8 cellular contexts compared by ENCODE assay signal in the genomic region with DNA sequence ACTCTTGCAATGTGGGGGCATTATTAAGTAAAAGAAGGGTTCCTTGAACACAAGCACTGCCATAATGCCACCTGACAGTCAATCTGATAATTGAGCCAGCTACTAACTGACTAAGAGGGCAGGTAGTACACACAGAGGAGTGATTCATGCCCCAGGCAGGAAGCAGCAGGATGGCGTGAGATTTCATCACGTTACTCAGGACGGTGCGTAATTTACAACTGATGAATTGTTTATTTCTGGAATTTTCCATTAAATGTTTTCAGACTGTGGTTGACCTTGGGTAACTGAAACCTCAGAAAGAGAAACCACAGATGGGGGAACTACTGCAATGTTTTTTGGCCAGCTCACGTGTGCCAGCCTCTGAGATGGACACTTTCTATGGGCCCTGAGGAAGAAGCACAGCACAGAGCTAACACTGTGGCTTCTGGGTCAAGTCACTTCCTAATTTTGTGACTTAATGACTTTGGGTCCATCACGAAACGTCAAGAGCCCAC. TPM values are rescaled to one million over a fixed set of nuclear protein-coding genes. Genes with fewer than 3 reads are reported as not detected.
DNase-seq lines count a peak whose midpoint lies in the region; ATAC-seq, FAIRE-seq and TF ChIP-seq lines count a peak whose summit lies in the region.

No MANE protein-coding gene starts in this region.

- H3K4me3 Mint-ChIP-seq in immature natural killer cell: peak overlapping the region; percentile 26 to 62 (median 37)

- H3K9me3 Mint-ChIP-seq in immature natural killer cell: peaks cover 0 to 3% (median under 1%) of the 10 kb centered on the region in 6 donors

- ATAC-seq in HG02623 (IDR thresholded peaks at IDR 0.05; ENCODE audit: unreplicated experiment): peak; percentile 82

- DNase-seq in GM12891 (ENCODE audit: insufficient read length, low spot score) (no peak), NCI-H226 (peak; percentile 94), immature natural killer cell (peak; percentile 32 to 43 (median 41)), caudate nucleus (lab: John Stamatoyannopoulos, UW) (no peak), NCI-H748 (lab: John Stamatoyannopoulos, UW; ENCODE audit: unreplicated experiment) (no peak)
- DNase-seq in activated CD8-positive, alpha-beta memory T cell treated with anti-CD3 and anti-CD28 coated beads, Interleukin-2, amount 50 U/mL, for 48 hours: peak; percentile 61
- DNase-seq in stimulated activated CD8-positive, alpha-beta memory T cell treated with anti-CD3 and anti-CD28 coated beads, Interleukin-2, amount 100 ng/mL, for 48 hours (ENCODE audit: low read depth in 2 of 2): peak; percentile 11 to 42

- peaks cover 2 to 6% (median 4%) of the 10 kb centered on the region in 3 donors for H3K27me3 Mint-ChIP-seq in immature natural killer cell (ENCODE audit: low read depth in 3 of 3)

- H3K27ac ChIP-seq in caudate nucleus (ENCODE audit: low read depth, low read length): no peak overlapping the region

- H3K4me1 Mint-ChIP-seq in immature natural killer cell: peaks cover 13 to 17% of the 10 kb centered on the region in 2 donors

- no peak for TF ChIP-seq POLR2A in GM12891 (IDR thresholded peaks at IDR 0.05; ENCODE audit: low read depth, low read length)

- FAIRE-seq in GM12891 (lab: Jason Lieb, UNC): peak; percentile 62

- peak overlapping the region in 3 of 6 donors; percentile 18 to 46 (median 31) for H3K27ac Mint-ChIP-seq in immature natural killer cell

- H3K36me3 Mint-ChIP-seq in immature natural killer cell: peaks cover 0 to 6% (median under 1%) of the 10 kb centered on the region in 3 donors

TF ChIP-seq in GM12891, 5 proteins besides CTCF, POLR2A, EP300 and RAD21:
- TF ChIP-seq PAX5 (IDR thresholded peaks at IDR 0.05; ENCODE audit: insufficient read depth, low read length, severe bottlenecking) (no peak), SPI1 (IDR thresholded peaks at IDR 0.05; ENCODE audit: low read depth, low read length) (peak; percentile 55; the same call in 1 of the 2 replicates)

RNA-seq across cellular contexts. Expression of gene C17orf67, which starts 46.7 kb away (rescaled TPM):
- 0.54 TPM for polyA plus RNA-seq in GM12891 (2012; ENCODE audit: low read depth, missing spikeins)
- 1 to 10 TPM in 1 of 3 donors, under 1 TPM in 2; 0.68 to 1.7 (median 0.83) TPM for polyA plus RNA-seq in immature natural killer cell

RNA-seq across cellular contexts. Expression of gene DGKE, which starts 46.9 kb away (rescaled TPM):
- 4.0 TPM for polyA plus RNA-seq in GM12891 (2012; ENCODE audit: low read depth, missing spikeins)
- polyA plus RNA-seq in immature natural killer cell: 1 to 10 TPM; 5.1 to 5.5 (median 5.3) TPM

Comparison
In these comparisons a context has a peak if more than half of its experiments do, and no peak if none do; other contexts are left out.
1. DNase-seq: peak in NCI-H226 (single experiment), activated CD8-positive, alpha-beta memory T cell treated with anti-CD3 and anti-CD28 coated beads, Interleukin-2, amount 50 U/mL, for 48 hours (single experiment), immature natural killer cell (3 of 3) and stimulated activated CD8-positive, alpha-beta memory T cell treated with anti-CD3 and anti-CD28 coated beads, Interleukin-2, amount 100 ng/mL, for 48 hours (2 of 2); none in GM12891 (single experiment), caudate nucleus (0 of 61) and NCI-H748 (single experiment).